Comparison of ENCODE assay signal across 22 cellular contexts in the genomic region with DNA sequence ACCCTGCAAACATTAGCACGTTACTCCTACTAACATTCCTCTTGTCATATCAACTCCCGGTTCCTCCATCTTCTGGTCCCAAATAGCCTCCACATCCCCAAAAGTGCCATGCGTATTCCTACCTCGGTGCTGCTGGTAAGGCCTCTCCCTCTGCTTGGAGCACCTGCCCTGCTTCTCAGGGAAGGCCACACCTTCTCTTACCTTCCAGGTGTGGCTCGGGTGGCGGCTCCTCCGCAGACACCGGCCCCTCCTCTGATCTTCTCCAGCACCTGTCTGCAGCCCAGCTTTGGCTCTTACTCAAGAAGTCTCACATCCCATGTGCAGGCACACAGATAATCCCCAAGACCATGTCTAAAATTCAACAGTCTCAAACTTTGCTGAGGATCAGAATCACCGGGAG.
DNase-seq lines count a peak whose midpoint lies in the region; ATAC-seq and TF ChIP-seq lines count a peak whose summit lies in the region.
"Had no signal": no experiment of that assay in that cellular context is flagged by ENCODE, and none has a peak within 500 bp of the region (broad histone marks: within the 10 kb centered on the region; RNA-seq: fewer than 3 reads in every experiment).

No MANE protein-coding gene starts in this region.

- in situ Hi-C loops in IMR-90 (cut with MboI; ENCODE audit: low sequenced_read_pairs): no loop called here

- POLR2A ChIA-PET in IMR-90 (lab: Charles Lee; ENCODE audit: unreplicated experiment): no interaction called here

- TF ChIP-seq POLR2A in IMR-90 (IDR thresholded peaks at IDR 0.05; ENCODE audit: low read depth, low read length) (no peak), stomach (IDR thresholded peaks at IDR 0.05) (no peak)

- H4K20me1 ChIP-seq in IMR-90 (ENCODE audit: insufficient read depth, low read length): no peaks in the 10 kb centered on the region

- no peak overlapping the region for H2AK9ac ChIP-seq in IMR-90 (replicated peaks; ENCODE audit: low read depth, low read length, poor library complexity)

- dilution Hi-C loops in IMR-90 (cut with HindIII; ENCODE audit: low sequenced_read_pairs, unreplicated experiment): no loop called here

- H3K9me3 ChIP-seq in IMR-90 (ENCODE audit: control insufficient read depth, insufficient read depth, low read length) (no peaks in the 10 kb centered on the region), mucosa of descending colon (no peaks in the 10 kb centered on the region), stomach (no peaks in the 10 kb centered on the region)
- H3K9me3 ChIP-seq: gastrocnemius medialis, pancreas, transverse colon had no signal

- BruUV-seq in IMR-90 (replicated peaks; lab: Mats Ljungman, UMichigan): no TSS peak

- 58% methylated on average over 4 of the region's 9 CpGs; no CpG with 5 or more reads in 1 of the 2 experiments for WGBS in IMR-90 (ENCODE audit: extremely low coverage in 2 of 2, insufficient read length in 1 of 2), 2 experiments
- 73 to 78% (median 75%) methylated on average over 9 of the region's 9 CpGs for WGBS in stomach, 5 donors

- no peak for TF ChIP-seq EP300 in stomach (IDR thresholded peaks at IDR 0.05)

- H3K27ac ChIP-seq in IMR-90 (ENCODE audit: insufficient read depth, low read length) (peak overlapping the region; percentile 51), stomach (peak overlapping the region in 4 of 5 donors; percentile 29 to 52 (median 40))
- H3K27ac ChIP-seq: gastrocnemius medialis, pancreas had no signal

- peak overlapping the region; percentile 79 for H2AK5ac ChIP-seq in IMR-90 (ENCODE audit: low read depth, low read length)

- H3K4me1 ChIP-seq in IMR-90 (ENCODE audit: control insufficient read depth, insufficient read depth, low read length) (peaks cover 9% of the 10 kb centered on the region), mucosa of descending colon (ENCODE audit: low read depth) (no peaks in the 10 kb centered on the region), stomach (peaks cover 0 to 19% (median 9%) of the 10 kb centered on the region in 4 donors)
- H3K4me1 ChIP-seq: gastrocnemius medialis, pancreas had no signal

- H3K4me3 ChIP-seq in IMR-90 (ENCODE audit: insufficient read depth, low read depth, low read length) (no peak overlapping the region), mucosa of descending colon (no peak overlapping the region), stomach (no peak overlapping the region)
- H3K4me3 ChIP-seq: gastrocnemius medialis, pancreas, transverse colon had no signal

- H3K79me1 ChIP-seq in IMR-90 (ENCODE audit: low read depth in 1 of 2, low read length in 2 of 2): peaks cover 3 to 4% of the 10 kb centered on the region in 2 experiments; a peak in 1 of 4 replicates

- TF ChIP-seq RAD21 in IMR-90 (IDR thresholded peaks at IDR 0.05; ENCODE audit: low read length): no peak

- H3K27me3 ChIP-seq in IMR-90 (ENCODE audit: control insufficient read depth, insufficient read depth, low read length) (no peaks in the 10 kb centered on the region), stomach (no peaks in the 10 kb centered on the region)
- H3K27me3 ChIP-seq: gastrocnemius medialis, pancreas, transverse colon had no signal

- H3K36me3 ChIP-seq in IMR-90 (ENCODE audit: control insufficient read depth, insufficient read depth, low read length) (no peaks in the 10 kb centered on the region), mucosa of descending colon (ENCODE audit: low read depth) (no peaks in the 10 kb centered on the region), stomach (no peaks in the 10 kb centered on the region)
- H3K36me3 ChIP-seq: gastrocnemius medialis, pancreas, transverse colon had no signal

- H2BK20ac ChIP-seq in IMR-90 (ENCODE audit: low read depth, low read length): peak overlapping the region; percentile 57

- H2BK5ac ChIP-seq in IMR-90 (ENCODE audit: low read depth, low read length, poor library complexity, severe bottlenecking): peak overlapping the region; percentile 64

- no peak overlapping the region for H3K56ac ChIP-seq in IMR-90 (ENCODE audit: extremely low read depth, insufficient read depth, low read length)

- peak overlapping the region; percentile 59; the same call in 2 of the 3 replicates for H2BK15ac ChIP-seq in IMR-90 (ENCODE audit: low read depth, low read length)

- H4K8ac ChIP-seq in IMR-90 (ENCODE audit: low read depth in 2 of 2, low read length in 2 of 2): peak overlapping the region; percentile 3 to 65; a peak in 2 of 4 replicates

- no peak overlapping the region for H3K9ac ChIP-seq in IMR-90 (ENCODE audit: low read depth, low read length)

- H3K4ac ChIP-seq in IMR-90 (ENCODE audit: low read depth, low read length): peak overlapping the region; percentile 73

- peak overlapping the region; percentile 26 for H3K18ac ChIP-seq in IMR-90 (ENCODE audit: low read depth, low read length)

- CTCF ChIA-PET in IMR-90 (lab: Yijun Ruan, JAX): no interaction called here

- DNase-seq in IMR-90 (no peak), mucosa of descending colon (no peak), stomach (no peak), NCI-H2081 treated with DMSO at 0.1 percent for 48 hours (lab: John Stamatoyannopoulos, UW) (no peak), iPS-NIHi11 (ENCODE audit: low spot score) (no peak)
- DNase-seq in activated T-cell treated with anti-CD3 and anti-CD28 coated beads, Interleukin-2, amount 50 U/mL, for 48 hours: no peak
- DNase-seq: activated CD4-positive, CD25-positive, alpha-beta regulatory T cell treated with anti-CD3 and anti-CD28 coated beads, Interleukin-2, amount 50 U/mL, for 72 hours; activated CD8-positive, alpha-beta T cell treated with anti-CD3 and anti-CD28 coated beads for 36 hours; activated effector memory CD4-positive, alpha-beta T cell treated with Interleukin-2 at 50 U/mL for 16 hours; C1 segment of cervical spinal cord; Calu3; effector CD8-positive, alpha-beta T cell; gastrocnemius medialis; mammary epithelial cell; naive B cell; NCI-H187 treated with DMSO at 0.1 percent for 48 hours; NCI-H69; pancreas; stimulated activated naive CD8-positive, alpha-beta T cell treated with anti-CD3 and anti-CD28 coated beads, Interleukin-15, amount 100 ng/mL, for 72 hours; transverse colon had no signal

- intact Hi-C loops in IMR-90 (cut with micrococcal nuclease): no loop called here
- intact Hi-C loops in mucosa of descending colon (cut with DNase I, micrococcal nuclease): no loop called here
- intact Hi-C loops in stomach (cut with DNase I; ENCODE audit: low total_unique reads): no loop called here

- peak overlapping the region; percentile 75 for H2AFZ ChIP-seq in IMR-90 (replicated peaks; ENCODE audit: low read length, poor library complexity)

- H4K91ac ChIP-seq in IMR-90 (ENCODE audit: insufficient read depth, low read depth, low read length): peak overlapping the region; percentile 8; the same call in 1 of the 2 replicates

- ATAC-seq in IMR-90 (ENCODE audit: low read depth) (no peak), esophagus mucosa (peak; percentile 52), mucosa of descending colon (peak; percentile 54)
- ATAC-seq: activated CD8-positive, alpha-beta T cell treated with anti-CD3 and anti-CD28 coated beads for 36 hours; HepG2; stimulated activated naive CD8-positive, alpha-beta T cell treated with anti-CD3 and anti-CD28 coated beads, Interleukin-15, amount 100 ng/mL, for 72 hours had no signal

- H4K5ac ChIP-seq in IMR-90 (ENCODE audit: low read depth, low read length): peak overlapping the region; percentile 61

- peaks cover 6% of the 10 kb centered on the region; the same call in 1 of the 2 replicates for H3K9me1 ChIP-seq in IMR-90 (ENCODE audit: insufficient read depth, low read length)

- no peak for TF ChIP-seq CTCF in IMR-90 (conservative IDR thresholded peaks at IDR 0.05; ENCODE audit: low read depth, low read length)
- TF ChIP-seq CTCF in mucosa of descending colon (IDR thresholded peaks at IDR 0.05): no peak
- no peak for TF ChIP-seq CTCF in stomach (IDR thresholded peaks at IDR 0.05)

- peak overlapping the region; percentile 61 for H2BK120ac ChIP-seq in IMR-90 (ENCODE audit: low read depth, low read length)

- H3K14ac ChIP-seq in IMR-90 (replicated peaks; ENCODE audit: low read depth, low read length): peak overlapping the region; percentile 33

- no peak overlapping the region for H3K23ac ChIP-seq in IMR-90 (ENCODE audit: low read depth, low read length)

- H3K4me2 ChIP-seq in IMR-90 (ENCODE audit: low read depth, low read length): peak overlapping the region; percentile 34

TF ChIP-seq in IMR-90, 13 proteins besides CTCF, POLR2A, EP300 and RAD21:
- no peak for TF ChIP-seq MXI1 (IDR thresholded peaks at IDR 0.05; ENCODE audit: borderline replicate concordance, low read depth, low read length)
- TF ChIP-seq RCOR1 (IDR thresholded peaks at IDR 0.05; ENCODE audit: insufficient replicate concordance, low read length): no peak
- no peak for TF ChIP-seq CEBPB (IDR thresholded peaks at IDR 0.05; ENCODE audit: low read depth, low read length)
- TF ChIP-seq, protein P1, sequence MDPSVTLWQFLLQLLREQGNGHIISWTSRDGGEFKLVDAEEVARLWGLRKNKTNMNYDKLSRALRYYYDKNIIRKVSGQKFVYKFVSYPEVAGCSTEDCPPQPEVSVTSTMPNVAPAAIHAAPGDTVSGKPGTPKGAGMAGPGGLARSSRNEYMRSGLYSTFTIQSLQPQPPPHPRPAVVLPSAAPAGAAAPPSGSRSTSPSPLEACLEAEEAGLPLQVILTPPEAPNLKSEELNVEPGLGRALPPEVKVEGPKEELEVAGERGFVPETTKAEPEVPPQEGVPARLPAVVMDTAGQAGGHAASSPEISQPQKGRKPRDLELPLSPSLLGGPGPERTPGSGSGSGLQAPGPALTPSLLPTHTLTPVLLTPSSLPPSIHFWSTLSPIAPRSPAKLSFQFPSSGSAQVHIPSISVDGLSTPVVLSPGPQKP (IDR thresholded peaks at IDR 0.05; ENCODE audit: borderline replicate concordance, low read depth, low read length): no peak
- no peak for TF ChIP-seq NFE2L2 (IDR thresholded peaks at IDR 0.05; ENCODE audit: low read depth, low read length)
- no peak for TF ChIP-seq CHD1 (IDR thresholded peaks at IDR 0.05; ENCODE audit: low read depth, low read length)
- no peak for TF ChIP-seq FOS (IDR thresholded peaks at IDR 0.05; ENCODE audit: low read depth, low read length)
- TF ChIP-seq, protein P2, sequence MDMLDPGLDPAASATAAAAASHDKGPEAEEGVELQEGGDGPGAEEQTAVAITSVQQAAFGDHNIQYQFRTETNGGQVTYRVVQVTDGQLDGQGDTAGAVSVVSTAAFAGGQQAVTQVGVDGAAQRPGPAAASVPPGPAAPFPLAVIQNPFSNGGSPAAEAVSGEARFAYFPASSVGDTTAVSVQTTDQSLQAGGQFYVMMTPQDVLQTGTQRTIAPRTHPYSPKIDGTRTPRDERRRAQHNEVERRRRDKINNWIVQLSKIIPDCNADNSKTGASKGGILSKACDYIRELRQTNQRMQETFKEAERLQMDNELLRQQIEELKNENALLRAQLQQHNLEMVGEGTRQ (IDR thresholded peaks at IDR 0.05; ENCODE audit: low read depth, low read length): no peak
- TF ChIP-seq SMC3 (IDR thresholded peaks at IDR 0.05; ENCODE audit: low read depth, low read length): no peak
- TF ChIP-seq MAZ (IDR thresholded peaks at IDR 0.05; ENCODE audit: borderline replicate concordance, low read depth, low read length): no peak
- no peak for TF ChIP-seq RFX5 (IDR thresholded peaks at IDR 0.05; ENCODE audit: low read depth, low read length)
- no peak for TF ChIP-seq BHLHE40 (IDR thresholded peaks at IDR 0.05; ENCODE audit: low read depth, low read length)
